7 cellular contexts compared by ENCODE assay signal in the genomic region with DNA sequence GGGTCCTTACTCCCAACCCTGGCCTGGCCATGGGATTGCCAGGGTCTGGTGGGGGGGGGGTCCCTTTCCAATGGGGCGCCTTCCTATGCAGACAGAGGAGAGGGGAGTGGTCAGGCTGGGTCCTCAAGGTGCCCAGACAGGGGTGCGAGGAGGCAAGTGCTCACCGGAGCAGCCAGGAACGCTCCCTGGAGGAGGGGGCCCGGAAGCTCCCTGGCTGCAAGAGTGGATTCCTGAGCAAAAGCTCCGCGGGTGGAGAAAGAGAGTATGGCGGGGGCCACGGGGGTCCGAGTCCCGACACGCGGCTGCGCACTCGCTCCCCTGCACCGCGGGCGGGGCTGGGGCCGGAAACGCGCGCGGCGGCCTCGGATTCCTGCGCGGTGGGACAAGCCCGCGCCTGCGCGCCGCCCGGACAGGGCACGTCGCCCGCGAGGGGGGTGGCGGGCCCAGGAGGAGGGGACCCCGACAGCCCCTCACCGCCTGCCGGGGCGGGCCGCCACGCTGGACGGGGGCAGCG. TPM values are rescaled to one million over a fixed set of nuclear protein-coding genes. Genes with fewer than 3 reads are reported as not detected.
DNase-seq lines count a peak whose midpoint lies in the region; ATAC-seq, FAIRE-seq and TF ChIP-seq lines count a peak whose summit lies in the region.

No MANE protein-coding gene starts in this region.

- peaks cover 8 to 43% (median 30%) of the 10 kb centered on the region in 4 experiments for H3K27me3 ChIP-seq in H1 (replicated peaks in 1 of 4; ENCODE audit: control insufficient read depth in 3 of 4, extremely low read depth in 1 of 4, insufficient read depth in 3 of 4, low read length in 3 of 4)
- no peaks in the 10 kb centered on the region for H3K27me3 ChIP-seq in muscle layer of colon (ENCODE audit: control insufficient read depth in 1 of 2, insufficient read depth in 2 of 2, low read length in 2 of 2)
- H3K27me3 ChIP-seq in stomach = peaks cover 0 to 24% (median 3%) of the 10 kb centered on the region in 3 donors

- CTCF ChIA-PET in H1 (lab: Charles Lee; ENCODE audit: partially characterized antibody) = interaction anchor here (0.9 kb wide), 1 partner anchor 79 kb away, joined by 3 read pairs; no protein-coding TSS in a partner anchor

- H4K20me1 ChIP-seq in H1 (replicated peaks in 1 of 2; ENCODE audit: control insufficient read depth in 1 of 2, insufficient read depth in 2 of 2, low read length in 2 of 2) = peaks cover 5 to 9% of the 10 kb centered on the region in 2 experiments

- H3K27me3 Mint-ChIP-seq in IgD-negative memory B cell = peaks cover 2% of the 10 kb centered on the region

- H3K9ac ChIP-seq in H1 (replicated peaks in 1 of 4; ENCODE audit: extremely low read depth in 1 of 4, low read depth in 3 of 4, low read length in 3 of 4) = no peak overlapping the region
- H3K9ac ChIP-seq in muscle layer of colon (ENCODE audit: low read length) = no peak overlapping the region

- H3K79me1 ChIP-seq in H1 (ENCODE audit: low read depth, low read length) = no peaks in the 10 kb centered on the region

- TF ChIP-seq EP300 in H1 (IDR thresholded peaks at IDR 0.05; ENCODE audit: borderline replicate concordance in 1 of 2, low read depth in 2 of 2, low read length in 2 of 2) = no peak
- no peak for TF ChIP-seq EP300 in stomach (IDR thresholded peaks at IDR 0.05)

- ATAC-seq in GM18868 (IDR thresholded peaks at IDR 0.05; ENCODE audit: unreplicated experiment) (peak; percentile 27), HG03378 (IDR thresholded peaks at IDR 0.05; ENCODE audit: unreplicated experiment) (no peak)

- no peak overlapping the region; the same call in 1 of the 2 replicates for H2BK12ac ChIP-seq in H1 (ENCODE audit: low read depth, low read length)

- no peak overlapping the region for H2BK20ac ChIP-seq in H1 (ENCODE audit: low read length)

- no peak for FAIRE-seq in H1 (lab: Jason Lieb, UNC)

- TF ChIP-seq CTCF in H1 (IDR thresholded peaks at IDR 0.05; ENCODE audit: control extremely low read depth in 1 of 3, insufficient read depth in 1 of 3, low read depth in 1 of 3, low read length in 3 of 3) = no peak
- no peak for TF ChIP-seq CTCF in stomach (IDR thresholded peaks at IDR 0.05)

- no peaks in the 10 kb centered on the region for H3K36me3 ChIP-seq in H1 (ENCODE audit: control insufficient read depth in 2 of 4, insufficient read depth in 4 of 4, low read length in 3 of 4)
- H3K36me3 ChIP-seq in muscle layer of colon (ENCODE audit: insufficient read depth, low read length) = no peaks in the 10 kb centered on the region
- H3K36me3 ChIP-seq in stomach = no peaks in the 10 kb centered on the region

- H2BK120ac ChIP-seq in H1 (replicated peaks; ENCODE audit: low read depth, low read length) = no peak overlapping the region

- H3K79me2 ChIP-seq in H1 (ENCODE audit: control insufficient read depth in 1 of 2, insufficient read depth in 2 of 2, low read length in 2 of 2) = no peaks in the 10 kb centered on the region

- H3K4me2 ChIP-seq in H1 (ENCODE audit: insufficient read depth in 1 of 2, low read depth in 2 of 2, low read length in 2 of 2) = peak overlapping the region; percentile 40 to 79

- H2AFZ ChIP-seq in H1 (ENCODE audit: low read length) = no peak overlapping the region

- intact Hi-C loops in stomach (cut with DNase I; ENCODE audit: low total_unique reads) = no loop called here

- no peak overlapping the region for H2BK5ac ChIP-seq in H1 (ENCODE audit: low read depth, low read length)

- H3K27ac Mint-ChIP-seq in IgD-negative memory B cell = peak overlapping the region in 1 of 3 donors; percentile 59

- peak overlapping the region; percentile 55 to 94 (median 86) for H3K4me3 Mint-ChIP-seq in IgD-negative memory B cell

- H3K9me3 Mint-ChIP-seq in IgD-negative memory B cell = no peaks in the 10 kb centered on the region

- peaks cover 0 to 19% (median 12%) of the 10 kb centered on the region in 4 experiments; a peak in 6 of 7 replicates for H3K4me1 ChIP-seq in H1 (replicated peaks in 1 of 4; ENCODE audit: control insufficient read depth in 3 of 4, insufficient read depth in 4 of 4, low read length in 3 of 4)
- H3K4me1 ChIP-seq in muscle layer of colon (ENCODE audit: insufficient read depth, low read length) = peaks cover 41% of the 10 kb centered on the region
- H3K4me1 ChIP-seq in stomach = peaks cover 47 to 65% (median 60%) of the 10 kb centered on the region in 4 donors

- 10% methylated on average over 10 of the region's 46 CpGs; no CpG with 5 or more reads in 1 of the 2 experiments for WGBS in H1 (ENCODE audit: extremely low coverage in 1 of 2, insufficient coverage in 1 of 2, insufficient read length in 1 of 2, insufficient replicate concordance in 2 of 2, low coverage in 1 of 2, low lambda C conversion rate in 2 of 2, missing lambda C conversion rate in 1 of 2), 2 experiments
- WGBS in stomach, 5 donors = 0 to 3% (median 1%) methylated on average over 2 to 46 of the region's 46 CpGs; no CpG with 5 or more reads in 1 of the 5 donors

- peak; percentile 86 for DNase-seq in activated CD8-positive, alpha-beta memory T cell treated with anti-CD3 and anti-CD28 coated beads for 24 hours
- DNase-seq in H1 (ENCODE audit: low read depth in 1 of 2, low spot score in 2 of 2) = peak in 1 of 2 experiments; percentile 59
- DNase-seq in stomach = peak; percentile 70

- H3K14ac ChIP-seq in H1 (ENCODE audit: insufficient read length) = no peak overlapping the region

- H3K9me3 ChIP-seq in H1 (ENCODE audit: insufficient read depth in 2 of 2, low read depth in 1 of 2, low read length in 1 of 2) = peaks cover 0 to 4% of the 10 kb centered on the region in 2 experiments; a peak in 1 of 4 replicates
- H3K9me3 ChIP-seq in muscle layer of colon (ENCODE audit: low read length) = no peaks in the 10 kb centered on the region
- no peaks in the 10 kb centered on the region for H3K9me3 ChIP-seq in stomach

- H3K56ac ChIP-seq in H1 (replicated peaks; ENCODE audit: insufficient read length, low read depth, low read length) = no peak overlapping the region

- H3K27ac ChIP-seq in H1 (ENCODE audit: low read depth, low read length) = no peak overlapping the region
- peak overlapping the region; percentile 98 for H3K27ac ChIP-seq in muscle layer of colon (ENCODE audit: low read depth, low read length)
- H3K27ac ChIP-seq in stomach = peak overlapping the region; percentile 85 to 95 (median 92)

- H4K5ac ChIP-seq in H1 (ENCODE audit: insufficient read length, low read depth, low read length) = no peak overlapping the region

- H4K91ac ChIP-seq in H1 (replicated peaks; ENCODE audit: insufficient read length, low read length) = peak overlapping the region; percentile 84

- H3K36me3 Mint-ChIP-seq in IgD-negative memory B cell = no peaks in the 10 kb centered on the region

- no peak overlapping the region for H3K4ac ChIP-seq in H1 (replicated peaks; ENCODE audit: insufficient read length, low read depth, low read length)

- H3K4me3 ChIP-seq in H1 (ENCODE audit: extremely low read depth in 1 of 4, insufficient read depth in 2 of 4, low read depth in 3 of 4, low read length in 4 of 4) = peak overlapping the region; percentile 22 to 75 (median 36); a peak in 6 of 8 replicates
- peak overlapping the region; percentile 21 to 32 for H3K4me3 ChIP-seq in muscle layer of colon (ENCODE audit: low read depth in 1 of 2, low read length in 2 of 2)
- peak overlapping the region; percentile 69 to 78 (median 73) for H3K4me3 ChIP-seq in stomach

- peak overlapping the region; percentile 73; the same call in 1 of the 2 replicates for H4K8ac ChIP-seq in H1 (ENCODE audit: extremely low read depth, insufficient read depth, low read length)

- no peak overlapping the region for H3K23ac ChIP-seq in H1 (ENCODE audit: insufficient read length)

- no peak overlapping the region for H2BK15ac ChIP-seq in H1 (ENCODE audit: low read length)

- no peak for TF ChIP-seq RAD21 in H1 (IDR thresholded peaks at IDR 0.05 in 1 of 2, conservative IDR thresholded peaks at IDR 0.05 in 1 of 2; ENCODE audit: low read depth in 2 of 2, low read length in 2 of 2)

- H3K4me1 Mint-ChIP-seq in IgD-negative memory B cell = peaks cover 0 to 6% (median 4%) of the 10 kb centered on the region in 3 donors

- POLR2A ChIA-PET in H1 (lab: Charles Lee; ENCODE audit: partially characterized antibody) = no interaction called here

- peak overlapping the region; percentile 32 for H3K18ac ChIP-seq in H1 (ENCODE audit: extremely low read depth, low read length)

- H2AK5ac ChIP-seq in H1 (ENCODE audit: low read depth, low read length) = no peak overlapping the region

- TF ChIP-seq POLR2A in H1 (IDR thresholded peaks at IDR 0.05; ENCODE audit: control extremely low read depth in 1 of 2, low read depth in 2 of 2, low read length in 2 of 2) (no peak), stomach (IDR thresholded peaks at IDR 0.05) (no peak)

- H3K23me2 ChIP-seq in H1 (ENCODE audit: low read depth, low read length) = peaks cover 3% of the 10 kb centered on the region; the same call in 1 of the 2 replicates

TF ChIP-seq in H1, 55 proteins besides CTCF, POLR2A, EP300 and RAD21:
- TF ChIP-seq BCL11A (IDR thresholded peaks at IDR 0.05; ENCODE audit: low read depth in 2 of 2, low read length in 2 of 2) = no peak
- TF ChIP-seq BACH1 (IDR thresholded peaks at IDR 0.05; ENCODE audit: low read length) = peak; percentile 18; the same call in 1 of the 2 replicates
TF ChIP-seq in H1: peak in this region for 1.

RNA-seq across cellular contexts. Expression of a gene that starts 27.7 kb away (rescaled TPM):
- polyA plus RNA-seq in IgD-negative memory B cell (37.2 TPM), H1 (2011; rRNA removed) (0.11 and 0.28 TPM in 2 replicates), stomach (under 1 TPM; 0.38 to 0.81 (median 0.76) TPM)
- total RNA-seq in H1 (2021; fragmentation: NEBNext Ultra II Directional; extraction: Animal tissue kit (Norgen Biotek cat#: 25700)) = not detected in 2 replicates
- 0.26 TPM for polyA plus RNA-seq in H1 (2011; cell fraction: cytosol; rRNA removed)
- polyA plus RNA-seq in H1 (2011; cell fraction: nucleus; rRNA removed) = 0.54 TPM
- polyA plus RNA-seq in H1 (2012, experiment 1 of 2) = 0.09 to 0.15 TPM (median 0.15 TPM) in 3 of 4 replicates, not detected in the other
- 0.21 TPM for polyA plus RNA-seq in H1 (2012, experiment 2 of 2)
- polyA plus RNA-seq in H1 (2013, experiment 1 of 2) = not detected
- 0.04 TPM for polyA plus RNA-seq in H1 (2013, experiment 2 of 2)
- 0.16 TPM in 1 of 2 replicates, not detected in the other for polyA minus RNA-seq in H1 (2011; rRNA and poly(A)+ RNA removed)
- not detected for polyA minus RNA-seq in H1 (2011; cell fraction: cytosol; rRNA and poly(A)+ RNA removed)
- polyA minus RNA-seq in H1 (2011; cell fraction: nucleus; rRNA and poly(A)+ RNA removed) = not detected
- total RNA-seq in stomach = 10 to 100 TPM in 1 of 5 donors, 1 to 10 TPM in 3, under 1 TPM in 1; under 0.01 to 11.1 (median 1.7) TPM

Comparison
In these comparisons a context has a peak if more than half of its experiments do, and no peak if none do; other contexts are left out.
1. RNA of a gene that starts 27.7 kb away (polyA plus RNA-seq): 37.2 TPM in IgD-negative memory B cell (single experiment); 0.38 to 0.81 TPM in stomach and 0.04 to 0.54 TPM in H1; every median in the first group is over 10 times any median in the second.
2. Peak in every context shown above with its lines, with median percentiles within 50 percentile points of each other: H3K4me3 ChIP-seq.